Comparison of ENCODE assay signal across 8 cellular contexts in genomic region chr17:28848667-28849066, GRCh38. TPM values are rescaled to one million over a fixed set of nuclear protein-coding genes. Genes with fewer than 3 reads are reported as not detected.
DNase-seq lines count a peak whose midpoint lies in the region; TF ChIP-seq lines count a peak whose summit lies in the region.
"Not testable (repeated sequence)": the region's sequence is repeated elsewhere in the genome, so short reads cannot be mapped to it uniquely, and the experiment has no call there.

No MANE protein-coding gene starts in this region.

- TF ChIP-seq CTCF in LNCAP (IDR thresholded peaks at IDR 0.05) (peak; percentile 44; the same call in 1 of the 2 replicates), SK-N-SH (IDR thresholded peaks at IDR 0.05) (peak; percentile 58), cardiac fibroblast (IDR thresholded peaks at IDR 0.05; ENCODE audit: low read depth, low read length) (peak; percentile 35), hepatocyte (IDR thresholded peaks at IDR 0.05; ENCODE audit: poor library complexity) (peak; percentile 22), smooth muscle cell (IDR thresholded peaks at IDR 0.05; ENCODE audit: borderline replicate concordance, insufficient read depth, poor library complexity, severe bottlenecking) (peak; percentile 42), type B pancreatic cell (conservative IDR thresholded peaks at IDR 0.05) (peak; percentile 70)

- not testable (repeated sequence) for H3K9me2 ChIP-seq in SK-N-SH; hepatocyte (replicated peaks; ENCODE audit: insufficient read depth)

- CTCF ChIA-PET in SK-N-SH (lab: Yijun Ruan, JAX) = interaction anchor here (0.7 to 1.5 kb wide), 6 partner anchors 9 to 122 kb away, joined by 3 to 10 read pairs (median 4); partner anchors contain the start of gene TLCD1

- not testable (repeated sequence) for H3K36me3 Mint-ChIP-seq in type B pancreatic cell

- not testable (repeated sequence) for H3K4me1 ChIP-seq in SK-N-SH (ENCODE audit: control insufficient read depth in 1 of 2, insufficient read depth in 2 of 2, low read depth in 1 of 2, low read length in 1 of 2); hepatocyte (ENCODE audit: insufficient read depth); smooth muscle cell (ENCODE audit: low read depth)

- not testable (repeated sequence) for H3K9me3 ChIP-seq in SK-N-SH; hepatocyte (ENCODE audit: low read depth); smooth muscle cell (replicated peaks; ENCODE audit: low read depth)

- H3K9ac ChIP-seq in SK-N-SH; smooth muscle cell (ENCODE audit: low read depth): not testable (repeated sequence)

- not testable (repeated sequence) for H3K79me2 ChIP-seq in SK-N-SH (ENCODE audit: insufficient read depth); hepatocyte; smooth muscle cell (ENCODE audit: low read depth)

- not testable (repeated sequence) for H3K36me3 ChIP-seq in SK-N-SH (replicated peaks in 1 of 2; ENCODE audit: control insufficient read depth in 1 of 2, insufficient read depth in 2 of 2, low read length in 1 of 2); hepatocyte (replicated peaks; ENCODE audit: insufficient read depth, low read depth); smooth muscle cell (ENCODE audit: low read depth)

- not testable (repeated sequence) for H3K27ac ChIP-seq in SK-N-SH (ENCODE audit: low read depth in 2 of 2, low read length in 1 of 2); hepatocyte; smooth muscle cell (ENCODE audit: low read depth)

- TF ChIP-seq RAD21 in SK-N-SH (IDR thresholded peaks at IDR 0.05; ENCODE audit: low read length) = peak; percentile 14; the same call in 1 of the 2 replicates

- H3K4me3 Mint-ChIP-seq in type B pancreatic cell = not testable (repeated sequence)

- H3F3A ChIP-seq in SK-N-SH (replicated peaks; ENCODE audit: insufficient read depth); smooth muscle cell (ENCODE audit: low read depth): not testable (repeated sequence)

- POLR2A ChIA-PET in SK-N-SH (lab: Yijun Ruan, JAX) = not testable (repeated sequence)

- H3K4me2 ChIP-seq in SK-N-SH, hepatocyte, smooth muscle cell: not testable (repeated sequence)

- not testable (repeated sequence) for H3K4me3 ChIP-seq in SK-N-SH (ENCODE audit: low read depth in 2 of 2, low read length in 1 of 2); cardiac fibroblast (replicated peaks in 1 of 2; ENCODE audit: low read depth in 2 of 2, low read length in 2 of 2); hepatocyte; smooth muscle cell

- not testable (repeated sequence) for H3K27ac Mint-ChIP-seq in type B pancreatic cell

- peak; percentile 52 for DNase-seq in ELR (ENCODE audit: low read depth)
- peak; percentile 71 for DNase-seq in SK-N-SH
- peak; percentile 21 for DNase-seq in activated CD8-positive, alpha-beta memory T cell treated with anti-CD3 and anti-CD28 coated beads, Interleukin-2, amount 50 U/mL, for 24 hours (ENCODE audit: extremely low read depth)
- peak in 1 of 2 donors; percentile 15 for DNase-seq in cardiac fibroblast (ENCODE audit: low read depth in 2 of 2)
- DNase-seq in hepatocyte (ENCODE audit: low spot score) = peak; percentile 20
- DNase-seq in smooth muscle cell (lab: John Stamatoyannopoulos, UW; ENCODE audit: unreplicated experiment); type B pancreatic cell (ENCODE audit: extremely low spot score, unreplicated experiment): not testable (repeated sequence)

- not testable (repeated sequence) for H4K20me1 ChIP-seq in SK-N-SH (ENCODE audit: insufficient read depth); hepatocyte (ENCODE audit: insufficient read depth, poor library complexity, severe bottlenecking); smooth muscle cell (ENCODE audit: low read depth)

- TF ChIP-seq EP300 in SK-N-SH (IDR thresholded peaks at IDR 0.05; ENCODE audit: borderline replicate concordance in 1 of 2, low read depth in 1 of 2, low read length in 1 of 2) = not testable (repeated sequence)

- not testable (repeated sequence) for H2AFZ ChIP-seq in SK-N-SH (ENCODE audit: low read depth); hepatocyte; smooth muscle cell (ENCODE audit: low read depth)

- not testable (repeated sequence) for H3K9me3 Mint-ChIP-seq in type B pancreatic cell

- H3K27me3 ChIP-seq in SK-N-SH (ENCODE audit: insufficient read depth); hepatocyte; smooth muscle cell (ENCODE audit: low read depth): not testable (repeated sequence)

- H3K4me1 Mint-ChIP-seq in type B pancreatic cell (ENCODE audit: unreplicated experiment) = not testable (repeated sequence)

- WGBS in SK-N-SH (ENCODE audit: low lambda C conversion rate) = 80% methylated on average over 14 of the region's 15 CpGs
- 90% methylated on average over 15 of the region's 15 CpGs for WGBS in hepatocyte (ENCODE audit: low lambda C conversion rate, missing lambda C conversion rate)
- WGBS in smooth muscle cell (ENCODE audit: low lambda C conversion rate) = 89% methylated on average over 15 of the region's 15 CpGs

- not testable (repeated sequence) for H3K27me3 Mint-ChIP-seq in type B pancreatic cell

RNA-seq across cellular contexts. Expression of gene FAM222B, which starts 6.1 kb away (rescaled TPM):
- polyA plus RNA-seq in SK-N-SH (2012; rRNA removed) = 5.8 and 9.0 TPM in 2 replicates
- 6.1 and 8.9 TPM in 2 replicates for polyA plus RNA-seq in SK-N-SH (2012; cell fraction: cytosol; rRNA removed)
- 13.8 and 16.5 TPM in 2 replicates for polyA plus RNA-seq in SK-N-SH (2012; cell fraction: nucleus; rRNA removed)
- total RNA-seq in hepatocyte = 7.9 and 10.3 TPM in 2 replicates
- polyA plus RNA-seq in hepatocyte = 28.5 and 36.0 TPM in 2 replicates
- 10.6 and 20.5 TPM in 2 replicates for total RNA-seq in smooth muscle cell
- 28.0 and 35.9 TPM in 2 replicates for polyA plus RNA-seq in smooth muscle cell
- total RNA-seq in type B pancreatic cell (ENCODE audit: low replicate concordance) = 28.7 and 38.8 TPM in 2 replicates

RNA-seq across cellular contexts. Expression of gene ERAL1, which starts 6.1 kb away (rescaled TPM):
- polyA plus RNA-seq in SK-N-SH (2012; rRNA removed) (57.3 and 66.1 TPM in 2 replicates), hepatocyte (56.2 and 77.1 TPM in 2 replicates), smooth muscle cell (58.9 and 59.3 TPM in 2 replicates)
- polyA plus RNA-seq in SK-N-SH (2012; cell fraction: cytosol; rRNA removed) = 36.8 and 46.7 TPM in 2 replicates
- 86.2 and 87.2 TPM in 2 replicates for polyA plus RNA-seq in SK-N-SH (2012; cell fraction: nucleus; rRNA removed)
- total RNA-seq in hepatocyte (30.0 and 42.8 TPM in 2 replicates), smooth muscle cell (30.0 and 37.6 TPM in 2 replicates), type B pancreatic cell (ENCODE audit: low replicate concordance) (42.8 and 51.1 TPM in 2 replicates)

RNA-seq across cellular contexts. Expression of gene FLOT2, which starts 48.9 kb away (rescaled TPM):
- polyA plus RNA-seq in SK-N-SH (2012; rRNA removed) (89.8 and 105 TPM in 2 replicates), hepatocyte (56.4 and 64.0 TPM in 2 replicates), smooth muscle cell (40.1 and 58.3 TPM in 2 replicates)
- polyA plus RNA-seq in SK-N-SH (2012; cell fraction: cytosol; rRNA removed) = 71.5 and 96.6 TPM in 2 replicates
- 73.5 and 91.2 TPM in 2 replicates for polyA plus RNA-seq in SK-N-SH (2012; cell fraction: nucleus; rRNA removed)
- total RNA-seq in hepatocyte (31.8 and 42.0 TPM in 2 replicates), smooth muscle cell (18.1 and 20.1 TPM in 2 replicates), type B pancreatic cell (ENCODE audit: low replicate concordance) (73.1 and 90.6 TPM in 2 replicates)

RNA-seq across cellular contexts. Expression of gene DHRS13, which starts 54.2 kb away (rescaled TPM):
- 7.4 and 7.6 TPM in 2 replicates for polyA plus RNA-seq in SK-N-SH (2012; rRNA removed)
- 6.3 and 7.5 TPM in 2 replicates for polyA plus RNA-seq in SK-N-SH (2012; cell fraction: cytosol; rRNA removed)
- polyA plus RNA-seq in SK-N-SH (2012; cell fraction: nucleus; rRNA removed) = 5.2 and 7.9 TPM in 2 replicates
- 14.9 and 22.4 TPM in 2 replicates for total RNA-seq in hepatocyte
- polyA plus RNA-seq in hepatocyte = 10.8 and 15.4 TPM in 2 replicates
- total RNA-seq in smooth muscle cell = 6.0 and 8.2 TPM in 2 replicates
- 10.1 and 10.5 TPM in 2 replicates for polyA plus RNA-seq in smooth muscle cell
- total RNA-seq in type B pancreatic cell (ENCODE audit: low replicate concordance) = 19.3 and 20.4 TPM in 2 replicates
